In the genomic region with DNA sequence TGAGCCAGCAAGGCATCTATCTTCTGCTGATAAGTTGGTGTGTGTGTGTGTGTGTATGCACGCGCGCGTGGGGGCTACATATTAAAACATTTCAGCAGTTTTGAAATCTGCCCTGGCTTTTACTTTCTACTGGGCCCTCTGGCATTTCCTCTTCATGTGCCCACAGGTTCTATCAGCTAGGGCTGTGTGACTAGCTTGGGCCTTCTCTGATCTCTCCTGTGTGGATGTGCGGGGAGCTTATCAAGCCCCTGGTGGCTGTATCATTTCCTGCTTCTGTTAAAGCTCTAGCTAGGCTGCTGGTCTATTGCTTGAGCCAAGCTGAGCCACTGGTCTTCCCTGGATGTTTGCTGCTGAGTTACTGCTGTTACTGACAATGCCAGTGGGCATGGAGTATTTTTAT, we compare ENCODE assay signal across 13 cellular contexts.
DNase-seq lines count a peak whose midpoint lies in the region; ATAC-seq, FAIRE-seq and TF ChIP-seq lines count a peak whose summit lies in the region.
"Had no signal": no experiment of that assay in that cellular context is flagged by ENCODE, and none has a peak within 500 bp of the region (broad histone marks: within the 10 kb centered on the region; RNA-seq: fewer than 3 reads in every experiment).

No MANE protein-coding gene starts in this region.

- H3K4me1 ChIP-seq in K562 (replicated peaks in 1 of 2; ENCODE audit: control insufficient read depth in 2 of 2, insufficient read depth in 2 of 2, low read length in 2 of 2) (no peaks in the 10 kb centered on the region; a peak in 1 of 5 replicates), HAP-1 (no peaks in the 10 kb centered on the region)
- H3K4me1 ChIP-seq: tibial nerve had no signal

- no TSS peak for BruUV-seq in K562 (replicated peaks; lab: Mats Ljungman, UMichigan)

- no peak for TF ChIP-seq POLR2A in K562 (conservative IDR thresholded peaks at IDR 0.05)

- H3K4me2 ChIP-seq in K562 (ENCODE audit: insufficient read depth, low read length), result no peak overlapping the region
- H3K4me2 ChIP-seq: hepatocyte had no signal

- H3K27me3 ChIP-seq in K562 (ENCODE audit: control insufficient read depth in 2 of 2, insufficient read depth in 2 of 2, low read length in 2 of 2) (no peaks in the 10 kb centered on the region), HAP-1 (ENCODE audit: low read depth) (no peaks in the 10 kb centered on the region)
- H3K27me3 ChIP-seq: hepatocyte, tibial nerve had no signal

- peak; percentile 70 for ATAC-seq in K562
- no peak for ATAC-seq in GM21381 (IDR thresholded peaks at IDR 0.05; ENCODE audit: unreplicated experiment)
- ATAC-seq: esophagus mucosa had no signal

- TF ChIP-seq CTCF in K562 (IDR thresholded peaks at IDR 0.05 in 2 of 3, conservative IDR thresholded peaks at IDR 0.05 in 1 of 3; ENCODE audit: insufficient read depth in 2 of 3, low read depth in 1 of 3, low read length in 3 of 3), result peak in 1 of 3 experiments; percentile 8; a peak in 2 of 6 replicates

- TF ChIP-seq RAD21 in K562 (CRISPR knock-in tag; conservative IDR thresholded peaks at IDR 0.05 in 1 of 2, IDR thresholded peaks at IDR 0.05 in 1 of 2), result no peak

- H3K36me3 ChIP-seq in K562 (ENCODE audit: control insufficient read depth, insufficient read depth, low read length), result peaks cover 19% of the 10 kb centered on the region; the same call in 2 of the 3 replicates
- peaks cover 17% of the 10 kb centered on the region for H3K36me3 ChIP-seq in HAP-1 (replicated peaks)

- FAIRE-seq in K562 (lab: Jason Lieb, UNC), result no peak

- no peak overlapping the region for H2AFZ ChIP-seq in K562 (ENCODE audit: low read depth, low read length)
- H2AFZ ChIP-seq: hepatocyte had no signal

- intact Hi-C loops in K562 (cut with micrococcal nuclease), result no loop called here

- H3K9me3 ChIP-seq in K562 (replicated peaks; ENCODE audit: control insufficient read depth, insufficient read depth, low read depth, low read length), result no peaks in the 10 kb centered on the region
- no peaks in the 10 kb centered on the region for H3K9me3 ChIP-seq in HAP-1

- H3K4me3 ChIP-seq in K562 (no peak overlapping the region), HAP-1 (no peak overlapping the region)
- H3K4me3 ChIP-seq: hepatocyte, tibial nerve had no signal

- TF ChIP-seq EP300 in K562 (IDR thresholded peaks at IDR 0.05; ENCODE audit: low read length), result no peak

- no peaks in the 10 kb centered on the region for H3K79me2 ChIP-seq in K562 (ENCODE audit: control insufficient read depth, insufficient read depth, low read length)
- H3K79me2 ChIP-seq: hepatocyte had no signal

- DNase-seq in GF-D8 (lab: John Stamatoyannopoulos, UW) (peak; percentile 62), MV-4-11 (lab: John Stamatoyannopoulos, UW) (peak; percentile 70), K562 (ENCODE audit: extremely low read depth in 1 of 4, low spot score in 3 of 4) (peak in 2 of 4 experiments; percentile 33 to 34), lung microvascular endothelial cell (ENCODE audit: low read depth in 2 of 2) (peak; percentile 19 to 24), NCI-H69 (lab: John Stamatoyannopoulos, UW) (no peak), HAP-1 (ENCODE audit: low spot score in 2 of 2) (no peak), cerebellar cortex (ENCODE audit: low spot score) (no peak)
- DNase-seq: SW 1271 had no signal

- no peak overlapping the region for H3K27ac ChIP-seq in K562 (ENCODE audit: extremely low read depth, low read depth, low read length)
- H3K27ac ChIP-seq: hepatocyte, HL-60, tibial nerve had no signal

- no peaks in the 10 kb centered on the region for H3K9me1 ChIP-seq in K562 (ENCODE audit: control insufficient read depth, insufficient read depth, low read length)

- CTCF ChIA-PET in K562 (lab: Yijun Ruan, JAX; ENCODE audit: low intra/inter-chr PET ratio), result no interaction called here

- no peaks in the 10 kb centered on the region for H4K20me1 ChIP-seq in K562 (replicated peaks; ENCODE audit: control insufficient read depth, insufficient read depth, low read length)

- WGBS in K562 (ENCODE audit: insufficient coverage, low coverage, missing lambda C conversion rate), result 48% methylated on average over 5 of the region's 5 CpGs

- POLR2A ChIA-PET in K562 (lab: Yijun Ruan, JAX), result interaction anchor here (0.8 to 1.6 kb wide), 4 partner anchors 12 to 482 kb away, joined by 3 to 5 read pairs (median 4); no protein-coding TSS in a partner anchor

- in situ Hi-C loops in K562 (cut with MboI) (no loop called here), HAP-1 (cut with MboI; ENCODE audit: low sequenced_read_pairs) (no loop called here)

- no peak overlapping the region for H3K9ac ChIP-seq in K562 (ENCODE audit: insufficient read depth in 1 of 2, low read depth in 2 of 2, low read length in 2 of 2)

TF ChIP-seq in K562, 482 proteins besides CTCF, POLR2A, EP300 and RAD21:
- no peak for TF ChIP-seq MCM7 (IDR thresholded peaks at IDR 0.05)
- no peak for TF ChIP-seq PCBP1 (IDR thresholded peaks at IDR 0.05; ENCODE audit: low read depth, low read length, poor library complexity, severe bottlenecking)
- no peak for TF ChIP-seq POLR2B (IDR thresholded peaks at IDR 0.05; ENCODE audit: low read depth, partially characterized antibody)
- no peak for TF ChIP-seq ZNF212 (CRISPR knock-in tag; IDR thresholded peaks at IDR 0.05)
- TF ChIP-seq EGR1 (conservative IDR thresholded peaks at IDR 0.05), result no peak
- TF ChIP-seq, protein P1, sequence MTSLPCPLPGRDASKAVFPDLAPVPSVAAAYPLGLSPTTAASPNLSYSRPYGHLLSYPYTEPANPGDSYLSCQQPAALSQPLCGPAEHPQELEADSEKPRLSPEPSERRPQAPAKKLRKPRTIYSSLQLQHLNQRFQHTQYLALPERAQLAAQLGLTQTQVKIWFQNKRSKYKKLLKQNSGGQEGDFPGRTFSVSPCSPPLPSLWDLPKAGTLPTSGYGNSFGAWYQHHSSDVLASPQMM (CRISPR knock-in tag; IDR thresholded peaks at IDR 0.05), result no peak
- no peak for TF ChIP-seq PTRF (tag; IDR thresholded peaks at IDR 0.05)

Comparison
In these comparisons a context has a peak if more than half of its experiments do, and no peak if none do; other contexts are left out.
1. DNase-seq: peak in GF-D8 (single experiment), MV-4-11 (single experiment) and lung microvascular endothelial cell (2 of 2); none in NCI-H69 (single experiment), HAP-1 (0 of 2) and cerebellar cortex (single experiment).